17 cellular contexts compared by ENCODE assay signal in the genomic region with DNA sequence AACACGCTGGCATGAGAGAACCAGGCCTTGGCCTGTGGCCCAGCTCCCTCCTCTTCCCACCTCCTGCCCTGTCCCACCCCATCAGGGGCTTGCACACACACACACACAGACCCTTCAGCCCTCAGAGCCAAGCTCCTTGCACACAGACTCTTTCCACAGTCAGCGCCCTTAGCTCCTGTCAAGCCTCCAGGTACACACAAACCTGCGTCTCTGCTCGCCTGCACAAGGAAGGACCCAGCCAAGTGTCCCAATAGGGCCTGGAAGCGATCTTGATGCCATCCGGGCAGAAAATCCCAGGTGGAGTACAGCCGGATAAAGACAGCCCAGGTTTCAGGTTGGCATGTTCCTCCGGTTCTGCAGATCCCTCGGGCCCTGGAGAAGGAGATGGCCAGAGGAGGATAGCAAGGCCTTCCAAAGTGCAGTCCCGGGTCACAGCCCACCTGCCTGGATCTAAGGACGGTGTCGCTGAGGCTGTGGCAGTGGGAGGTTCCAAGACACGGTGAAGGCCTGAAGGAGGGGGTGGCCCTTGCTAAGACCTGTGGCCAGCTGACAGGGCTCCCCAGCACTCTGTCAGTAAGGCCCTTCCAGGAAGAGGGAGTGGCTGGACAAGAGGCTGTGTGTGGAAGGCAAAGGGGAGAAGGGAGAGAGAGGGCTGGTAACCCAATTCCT. TPM values are rescaled to one million over a fixed set of nuclear protein-coding genes. Genes with fewer than 3 reads are reported as not detected.
A peak's percentile ranks its signal among the peaks of the same experiment; 100 is the strongest.
DNase-seq lines count a peak whose midpoint lies in the region; ATAC-seq and TF ChIP-seq lines count a peak whose summit lies in the region.
"Had no signal": no experiment of that assay in that cellular context is flagged by ENCODE, and none has a peak within 500 bp of the region (broad histone marks: within the 10 kb centered on the region; RNA-seq: fewer than 3 reads in every experiment).

No MANE protein-coding gene starts in this region.

- no peak overlapping the region for H2BK15ac ChIP-seq in mesendoderm (replicated peaks; ENCODE audit: low read depth)

- H4K8ac ChIP-seq in mesendoderm (ENCODE audit: low read depth, low read length) = no peak overlapping the region

- TF ChIP-seq POLR2A in spleen (IDR thresholded peaks at IDR 0.05) = no peak

- H2AFZ ChIP-seq in GM23338 (no peak overlapping the region), mammary epithelial cell (ENCODE audit: low read depth, low read length) (peak overlapping the region; percentile 30), neural progenitor cell (replicated peaks) (no peak overlapping the region)

- H3F3A ChIP-seq in GM23338 (replicated peaks; ENCODE audit: low read depth) (no peaks in the 10 kb centered on the region), neural progenitor cell (ENCODE audit: low read depth) (no peaks in the 10 kb centered on the region)

- H4K20me1 ChIP-seq in GM23338 (replicated peaks; ENCODE audit: insufficient read depth) = no peaks in the 10 kb centered on the region
- no peaks in the 10 kb centered on the region for H4K20me1 ChIP-seq in mammary epithelial cell (ENCODE audit: insufficient read depth, low read length)
- no peaks in the 10 kb centered on the region for H4K20me1 ChIP-seq in neural progenitor cell (ENCODE audit: low read depth)

- DNase-seq in GM23338 (ENCODE audit: low spot score) (no peak), mammary epithelial cell (no peak), mesendoderm (no peak), spleen (peak; percentile 62), cerebellar nuclear complex (lab: John Stamatoyannopoulos, UW) (no peak), neural progenitor cell (ENCODE audit: low spot score) (no peak)
- DNase-seq: ACHN; CD4-positive, CD25-positive, alpha-beta regulatory T cell; DMS 273 treated with DMSO at 0.1 percent for 48 hours; GOT3 had no signal

- no peak overlapping the region for H3K4ac ChIP-seq in mesendoderm (ENCODE audit: low read depth, low read length)

- H3K79me2 ChIP-seq in GM23338 (replicated peaks; ENCODE audit: insufficient read depth) (no peaks in the 10 kb centered on the region), mammary epithelial cell (ENCODE audit: insufficient read depth, low read length) (no peaks in the 10 kb centered on the region), mesendoderm (ENCODE audit: control insufficient read depth, insufficient read depth, low read length) (no peaks in the 10 kb centered on the region), neural progenitor cell (ENCODE audit: low read depth) (no peaks in the 10 kb centered on the region)

- no peak overlapping the region for H2BK5ac ChIP-seq in mesendoderm (ENCODE audit: low read length)

- H3K27ac Mint-ChIP-seq in GM23338 (no peak overlapping the region), neural progenitor cell (no peak overlapping the region)
- H3K27ac Mint-ChIP-seq: CD4-positive, CD25-positive, alpha-beta regulatory T cell had no signal

- no peaks in the 10 kb centered on the region for H3K36me3 Mint-ChIP-seq in GM23338 (ENCODE audit: low read depth)
- no peaks in the 10 kb centered on the region for H3K36me3 Mint-ChIP-seq in neural progenitor cell
- H3K36me3 Mint-ChIP-seq: CD4-positive, CD25-positive, alpha-beta regulatory T cell had no signal

- ATAC-seq in GM23338 = peak; percentile 33
- no peak for ATAC-seq in GM18907 (IDR thresholded peaks at IDR 0.05; ENCODE audit: unreplicated experiment)
- no peak for ATAC-seq in HG03378 (IDR thresholded peaks at IDR 0.05; ENCODE audit: unreplicated experiment)

- in situ Hi-C loops in mammary epithelial cell (cut with MboI; ENCODE audit: low sequenced_read_pairs in 2 of 2) = no loop called here

- no TSS peak for BruUV-seq in mammary epithelial cell (replicated peaks; lab: Mats Ljungman, UMichigan)

- dilution Hi-C loops in mammary epithelial cell (cut with HindIII; ENCODE audit: low sequenced_read_pairs) = no loop called here

- H3K4me1 ChIP-seq in GM23338 (ENCODE audit: insufficient read depth) (no peaks in the 10 kb centered on the region; the same call in 1 of the 2 replicates), mammary epithelial cell (ENCODE audit: insufficient read depth, low read length) (peaks cover 39% of the 10 kb centered on the region), mesendoderm (ENCODE audit: control insufficient read depth, low read depth, low read length) (no peaks in the 10 kb centered on the region), spleen (no peaks in the 10 kb centered on the region), neural progenitor cell (no peaks in the 10 kb centered on the region)
- H3K4me1 ChIP-seq: HAP-1 had no signal

- no peaks in the 10 kb centered on the region; the same call in 2 of the 3 replicates for H3K4me1 Mint-ChIP-seq in GM23338
- H3K4me1 Mint-ChIP-seq in neural progenitor cell = no peaks in the 10 kb centered on the region
- H3K4me1 Mint-ChIP-seq: CD4-positive, CD25-positive, alpha-beta regulatory T cell had no signal

- no peaks in the 10 kb centered on the region for H3K27me3 ChIP-seq in GM23338 (ENCODE audit: insufficient read depth)
- H3K27me3 ChIP-seq in mammary epithelial cell (ENCODE audit: insufficient read depth, low read length) = no peaks in the 10 kb centered on the region
- H3K27me3 ChIP-seq in mesendoderm (ENCODE audit: insufficient read depth, low read length, poor library complexity) = no peaks in the 10 kb centered on the region
- peaks cover 0 to 11% (median 0%) of the 10 kb centered on the region in 7 donors for H3K27me3 ChIP-seq in spleen (replicated peaks in 1 of 7)
- no peaks in the 10 kb centered on the region for H3K27me3 ChIP-seq in neural progenitor cell
- H3K27me3 ChIP-seq: BLaER1 treated with 17β-estradiol and CSF1 and Interleukin-3, amounts not matched to agents 10 nM and 100 nM had no signal

- no peak overlapping the region for H3K27ac ChIP-seq in GM23338 (ENCODE audit: low read depth)
- no peak overlapping the region for H3K27ac ChIP-seq in mammary epithelial cell (ENCODE audit: insufficient read depth, low read depth, low read length)
- H3K27ac ChIP-seq in mesendoderm (ENCODE audit: low read depth, low read length) = no peak overlapping the region
- no peak overlapping the region for H3K27ac ChIP-seq in spleen
- H3K27ac ChIP-seq in neural progenitor cell = no peak overlapping the region
- H3K27ac ChIP-seq: BLaER1 treated with 17β-estradiol and CSF1 and Interleukin-3, amounts not matched to agents 10 nM and 100 nM had no signal

- H3K27me3 Mint-ChIP-seq in GM23338 (ENCODE audit: insufficient read depth, low read depth, poor library complexity) (peaks cover 11% of the 10 kb centered on the region), neural progenitor cell (ENCODE audit: insufficient read depth, low read depth) (peaks cover 7% of the 10 kb centered on the region)
- H3K27me3 Mint-ChIP-seq: CD4-positive, CD25-positive, alpha-beta regulatory T cell had no signal

- no peak overlapping the region for H2BK120ac ChIP-seq in mesendoderm (ENCODE audit: low read depth, low read length)

- H3K9ac ChIP-seq in mammary epithelial cell (ENCODE audit: insufficient read depth, low read length) (no peak overlapping the region), mesendoderm (ENCODE audit: low read length) (no peak overlapping the region), neural progenitor cell (no peak overlapping the region)
- H3K9ac ChIP-seq: BLaER1 treated with 17β-estradiol and CSF1 and Interleukin-3, amounts not matched to agents 10 nM and 100 nM had no signal

- CTCF ChIA-PET in mammary epithelial cell (lab: Charles Lee; ENCODE audit: low non-redundant PET) = no interaction called here

- H3K9me2 ChIP-seq in GM23338 (ENCODE audit: insufficient read depth) = no peaks in the 10 kb centered on the region

- H3K56ac ChIP-seq in mesendoderm (ENCODE audit: low read length) = no peak overlapping the region

- intact Hi-C loops in mammary epithelial cell (cut with micrococcal nuclease) = no loop called here
- intact Hi-C loops in spleen (cut with DNase I; ENCODE audit: low total_unique reads) = no loop called here

- H3K4me3 Mint-ChIP-seq in GM23338 (no peak overlapping the region), neural progenitor cell (no peak overlapping the region)
- H3K4me3 Mint-ChIP-seq: CD4-positive, CD25-positive, alpha-beta regulatory T cell had no signal

- no peak for TF ChIP-seq CTCF in GM23338 (conservative IDR thresholded peaks at IDR 0.05; ENCODE audit: low read depth in 2 of 2)
- TF ChIP-seq CTCF in mammary epithelial cell (conservative IDR thresholded peaks at IDR 0.05 in 1 of 2, IDR thresholded peaks at IDR 0.05 in 1 of 2; ENCODE audit: extremely low read depth in 1 of 2, insufficient read depth in 1 of 2, low read depth in 1 of 2, low read length in 2 of 2) = no peak
- TF ChIP-seq CTCF in spleen (IDR thresholded peaks at IDR 0.05 in 8 of 11, conservative IDR thresholded peaks at IDR 0.05 in 3 of 11) = no peak
- TF ChIP-seq CTCF in neural progenitor cell (IDR thresholded peaks at IDR 0.05) = no peak

- H3K9me3 ChIP-seq in mammary epithelial cell (replicated peaks; ENCODE audit: insufficient read depth, low read length) (no peaks in the 10 kb centered on the region), spleen (no peaks in the 10 kb centered on the region), neural progenitor cell (ENCODE audit: low read depth) (no peaks in the 10 kb centered on the region)
- H3K9me3 ChIP-seq: BLaER1 treated with 17β-estradiol and CSF1 and Interleukin-3, amounts not matched to agents 10 nM and 100 nM; HAP-1 had no signal

- H3K4me3 ChIP-seq in GM23338 (no peak overlapping the region), mammary epithelial cell (replicated peaks in 1 of 3; ENCODE audit: insufficient read depth in 1 of 3, low read depth in 2 of 3, low read length in 3 of 3) (no peak overlapping the region), mesendoderm (ENCODE audit: low read length) (no peak overlapping the region), spleen (no peak overlapping the region), neural progenitor cell (no peak overlapping the region)
- H3K4me3 ChIP-seq: BLaER1 treated with 17β-estradiol and CSF1 and Interleukin-3, amounts not matched to agents 10 nM and 100 nM; HAP-1 had no signal

- peak overlapping the region; percentile 56 for H4K5ac ChIP-seq in mesendoderm (ENCODE audit: low read length)

- no peak overlapping the region for H3K23ac ChIP-seq in mesendoderm (ENCODE audit: low read length)

- H3K4me2 ChIP-seq in GM23338 (no peak overlapping the region), mammary epithelial cell (ENCODE audit: insufficient read depth, low read depth, low read length) (no peak overlapping the region), mesendoderm (ENCODE audit: low read length) (no peak overlapping the region), neural progenitor cell (no peak overlapping the region)
- H3K4me2 ChIP-seq: BLaER1 treated with 17β-estradiol and CSF1 and Interleukin-3, amounts not matched to agents 10 nM and 100 nM had no signal

- H3K36me3 ChIP-seq in GM23338 (ENCODE audit: insufficient read depth) (no peaks in the 10 kb centered on the region), mammary epithelial cell (ENCODE audit: insufficient read depth, low read length) (no peaks in the 10 kb centered on the region), mesendoderm (ENCODE audit: control insufficient read depth, insufficient read depth, low read length) (no peaks in the 10 kb centered on the region), spleen (no peaks in the 10 kb centered on the region), neural progenitor cell (no peaks in the 10 kb centered on the region)
- H3K36me3 ChIP-seq: BLaER1 treated with 17β-estradiol and CSF1 and Interleukin-3, amounts not matched to agents 10 nM and 100 nM; HAP-1 had no signal

- no peak overlapping the region for H3K18ac ChIP-seq in mesendoderm (ENCODE audit: low read length)

- WGBS in mammary epithelial cell (ENCODE audit: low coverage, missing lambda C conversion rate) = 67% methylated on average over 13 of the region's 13 CpGs
- no CpG with 5 or more reads among the region's 13 CpGs for WGBS in mesendoderm (ENCODE audit: extremely low coverage, insufficient coverage, low lambda C conversion rate)
- 81 to 88% (median 86%) methylated on average over 12 to 13 of the region's 13 CpGs for WGBS in spleen, 5 donors

- no peak overlapping the region for H2AK5ac ChIP-seq in mesendoderm (ENCODE audit: low read length)

- H3K9me3 Mint-ChIP-seq in GM23338 (no peaks in the 10 kb centered on the region), neural progenitor cell (no peaks in the 10 kb centered on the region)
- H3K9me3 Mint-ChIP-seq: CD4-positive, CD25-positive, alpha-beta regulatory T cell had no signal

- H3K79me1 ChIP-seq in mesendoderm (ENCODE audit: low read length) = no peaks in the 10 kb centered on the region

RNA-seq across cellular contexts. Expression of gene STEAP3, which starts 18.5 kb away (rescaled TPM):
- total RNA-seq in GM23338 (2014; rRNA removed; shearing (Covaris generic)) = 18.2 and 27.3 TPM in 2 replicates
- polyA plus RNA-seq in GM23338 (2016; fragmentation: Nextera tagmentation; extraction: Ambion mirVana) (7.5 and 8.6 TPM in 2 replicates), mammary epithelial cell (42.2 TPM), spleen (1 to 10 TPM in 1 of 3 donors, under 1 TPM in 2; 0.26 to 1.0 (median 0.50) TPM)
- total RNA-seq in mammary epithelial cell (10 to 100 TPM; 28.8 to 35.2 TPM), spleen (1 to 10 TPM in 5 of 7 donors, under 1 TPM in 2; 0.68 to 3.6 (median 2.2) TPM), neural progenitor cell (ENCODE audit: low replicate concordance) (0.30 and 1.2 TPM in 2 replicates)
- 39.5 TPM for polyA minus RNA-seq in mammary epithelial cell
- 13.7 TPM for polyA plus RNA-seq in mesendoderm (2013, experiment 1 of 2)
- polyA plus RNA-seq in mesendoderm (2013, experiment 2 of 2) = 12.8 TPM
- total RNA-seq: CD4-positive, CD25-positive, alpha-beta regulatory T cell had no signal
- polyA plus RNA-seq: CD4-positive, CD25-positive, alpha-beta regulatory T cell had no signal

RNA-seq across cellular contexts. Expression of gene C1QL2, which starts 46.6 kb away (rescaled TPM):
- total RNA-seq in GM23338 (2014; rRNA removed; shearing (Covaris generic)) = 0.69 and 1.2 TPM in 2 replicates
- polyA plus RNA-seq in GM23338 (2016; fragmentation: Nextera tagmentation; extraction: Ambion mirVana) (0.56 and 0.87 TPM in 2 replicates), mammary epithelial cell (not detected), spleen (not detected)
- total RNA-seq in mammary epithelial cell (not detected), spleen (not detected), neural progenitor cell (ENCODE audit: low replicate concordance) (not detected in 2 replicates)
- not detected for polyA minus RNA-seq in mammary epithelial cell
- 0.22 TPM for polyA plus RNA-seq in mesendoderm (2013, experiment 1 of 2)
- polyA plus RNA-seq in mesendoderm (2013, experiment 2 of 2) = 0.21 TPM
- total RNA-seq: A172; CD4-positive, CD25-positive, alpha-beta regulatory T cell; Daoy; HepG2 had no signal
- polyA plus RNA-seq: CD4-positive, CD25-positive, alpha-beta regulatory T cell; HepG2 had no signal
